8 cellular contexts compared by ENCODE assay signal in genomic region chr3:146544929-146545528, GRCh38.
DNase-seq lines count a peak whose midpoint lies in the region; TF ChIP-seq lines count a peak whose summit lies in the region.

No MANE protein-coding gene starts in this region.

- no peaks in the 10 kb centered on the region for H3K9me3 ChIP-seq in KOPT-K1 (ENCODE audit: insufficient read depth, low read length, poor library complexity, severe bottlenecking)
- no peaks in the 10 kb centered on the region for H3K9me3 ChIP-seq in effector memory CD4-positive, alpha-beta T cell (ENCODE audit: control insufficient read depth, low read length)
- H3K9me3 ChIP-seq in neutrophil: no peaks in the 10 kb centered on the region

- H3K4me1 ChIP-seq in effector memory CD4-positive, alpha-beta T cell (ENCODE audit: control insufficient read depth, insufficient read depth, low read length, poor library complexity, severe bottlenecking): peaks cover 8% of the 10 kb centered on the region
- H3K4me1 ChIP-seq in neutrophil (ENCODE audit: control insufficient read depth in 1 of 2, insufficient read depth in 1 of 2, low read depth in 1 of 2, low read length in 1 of 2): peaks cover 51 to 62% of the 10 kb centered on the region in 2 experiments

- no peak for DNase-seq in GM06990 (ENCODE audit: extremely low read depth, insufficient read length)
- DNase-seq in effector memory CD4-positive, alpha-beta T cell: no peak
- no peak for DNase-seq in RPMI8226
- DNase-seq in NCI-H1105 treated with DMSO at 0.1 percent for 48 hours (lab: John Stamatoyannopoulos, UW): no peak
- no peak for DNase-seq in NCI-H2171 treated with DMSO at 0.1 percent for 48 hours (lab: John Stamatoyannopoulos, UW)
- no peak for DNase-seq in CD1c-positive myeloid dendritic cell (ENCODE audit: extremely low spot score)

- no peak for TF ChIP-seq CTCF in GM06990 (IDR thresholded peaks at IDR 0.05; ENCODE audit: insufficient read depth, low read length, poor library complexity, severe bottlenecking)
- no peak for TF ChIP-seq CTCF in neutrophil (IDR thresholded peaks at IDR 0.05)

- H3K27me3 ChIP-seq in GM06990 (replicated peaks; ENCODE audit: control insufficient read depth, insufficient read depth, low read length) (no peaks in the 10 kb centered on the region), neutrophil (no peaks in the 10 kb centered on the region)
- no peaks in the 10 kb centered on the region for H3K27me3 ChIP-seq in effector memory CD4-positive, alpha-beta T cell (replicated peaks; ENCODE audit: control insufficient read depth, insufficient read depth, low read length, poor library complexity, severe bottlenecking)

- H3K27ac ChIP-seq in KOPT-K1 (ENCODE audit: low read depth, low read length, poor library complexity, severe bottlenecking) (peak overlapping the region; percentile 88), neutrophil (peak overlapping the region; percentile 93)
- peak overlapping the region; percentile 52 for H3K27ac ChIP-seq in effector memory CD4-positive, alpha-beta T cell (ENCODE audit: insufficient read depth, low read length, poor library complexity, severe bottlenecking)

- H3K4me3 ChIP-seq in GM06990 (replicated peaks; ENCODE audit: low read depth, low read length) (peak overlapping the region; percentile 70), neutrophil (ENCODE audit: low read depth in 1 of 2, low read length in 1 of 2) (peak overlapping the region; percentile 73 to 89)
- peak overlapping the region; percentile 81 for H3K4me3 ChIP-seq in effector memory CD4-positive, alpha-beta T cell (ENCODE audit: insufficient read depth, low read depth, low read length, poor library complexity, severe bottlenecking)

- H3K36me3 ChIP-seq in GM06990 (ENCODE audit: control insufficient read depth, insufficient read depth, low read length) (no peaks in the 10 kb centered on the region), KOPT-K1 (ENCODE audit: insufficient read depth, low read length) (0 out of 2 replicates have a peak, but pooled peaks cover 15% of the 10 kb centered on the region), neutrophil (no peaks in the 10 kb centered on the region)
- no peaks in the 10 kb centered on the region for H3K36me3 ChIP-seq in effector memory CD4-positive, alpha-beta T cell (ENCODE audit: control insufficient read depth, insufficient read depth, low read length)
